Comparison of ENCODE assay signal across 5 cellular contexts in genomic region chrX:65551489-65552339, GRCh38.
"Had no signal": no experiment of that assay in that cellular context is flagged by ENCODE, and none has a peak within 500 bp of the region (broad histone marks: within the 10 kb centered on the region; RNA-seq: fewer than 3 reads in every experiment).

No MANE protein-coding gene starts in this region.

- H3K27ac ChIP-seq: HL-60 had no signal

- DNase-seq: IMR-90 had no signal

- FAIRE-seq: HepG2, HTR-8/SVneo, K562 had no signal

- H3K4me3 ChIP-seq: K562 had no signal
